ENCODE assay signal across 8 cellular contexts in the genomic region with DNA sequence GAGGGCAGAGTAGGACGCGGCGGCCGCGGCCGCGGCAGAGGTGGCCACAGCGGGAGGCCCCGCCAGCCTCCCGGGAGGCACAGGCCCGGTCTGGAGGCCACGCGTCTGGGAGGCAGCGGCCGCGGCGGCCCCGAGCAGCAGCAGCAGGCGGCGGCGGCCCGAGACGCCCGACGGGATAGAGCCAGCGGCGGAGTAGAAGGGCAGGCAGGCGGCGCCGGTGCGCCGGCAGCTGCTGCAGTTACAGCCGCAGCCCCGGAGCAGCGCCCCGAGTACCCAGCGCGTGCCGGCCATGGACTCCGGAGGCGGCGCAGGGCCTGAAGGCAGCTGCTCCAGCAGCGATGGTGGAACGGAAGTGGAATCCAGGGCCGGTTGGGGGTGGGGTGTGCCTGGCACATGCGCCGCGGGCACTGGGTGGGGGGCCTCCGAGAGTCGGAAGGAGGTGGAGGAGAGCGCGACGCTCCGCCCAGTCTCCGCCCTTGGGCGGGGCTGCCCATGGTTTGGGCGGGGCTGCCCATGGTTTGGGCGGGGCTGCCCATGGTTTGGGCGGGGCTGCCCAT. TPM values are rescaled to one million over a fixed set of nuclear protein-coding genes. Genes with fewer than 3 reads are reported as not detected.
A peak's percentile ranks its signal among the peaks of the same experiment; 100 is the strongest.
DNase-seq lines count a peak whose midpoint lies in the region; ATAC-seq and TF ChIP-seq lines count a peak whose summit lies in the region.

A gene with protein sequence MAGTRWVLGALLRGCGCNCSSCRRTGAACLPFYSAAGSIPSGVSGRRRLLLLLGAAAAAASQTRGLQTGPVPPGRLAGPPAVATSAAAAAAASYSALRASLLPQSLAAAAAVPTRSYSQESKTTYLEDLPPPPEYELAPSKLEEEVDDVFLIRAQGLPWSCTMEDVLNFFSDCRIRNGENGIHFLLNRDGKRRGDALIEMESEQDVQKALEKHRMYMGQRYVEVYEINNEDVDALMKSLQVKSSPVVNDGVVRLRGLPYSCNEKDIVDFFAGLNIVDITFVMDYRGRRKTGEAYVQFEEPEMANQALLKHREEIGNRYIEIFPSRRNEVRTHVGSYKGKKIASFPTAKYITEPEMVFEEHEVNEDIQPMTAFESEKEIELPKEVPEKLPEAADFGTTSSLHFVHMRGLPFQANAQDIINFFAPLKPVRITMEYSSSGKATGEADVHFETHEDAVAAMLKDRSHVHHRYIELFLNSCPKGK (minus strand): TSS at position 354 of the 557 bp plus-strand sequence. CDS start 63 bp downstream, at position 291.

- peaks cover 16 to 39% (median 27%) of the 10 kb centered on the region in 4 donors for H3K4me1 Mint-ChIP-seq in CD4-positive, alpha-beta memory T cell
- peaks cover 29% of the 10 kb centered on the region for H3K4me1 Mint-ChIP-seq in activated CD4-positive, alpha-beta memory T cell treated with anti-CD3 and anti-CD28 coated beads, Interleukin-2, amount 10 ng/mL, durations not matched to agents 7 days and 5 days

- H3K27me3 Mint-ChIP-seq in CD4-positive, alpha-beta memory T cell, result no peaks in the 10 kb centered on the region
- H3K27me3 Mint-ChIP-seq in activated CD4-positive, alpha-beta memory T cell treated with anti-CD3 and anti-CD28 coated beads, Interleukin-2, amount 10 ng/mL, durations not matched to agents 7 days and 5 days, result no peaks in the 10 kb centered on the region

- peaks cover 32% of the 10 kb centered on the region for H3K4me1 ChIP-seq in CD4-positive, alpha-beta memory T cell (ENCODE audit: insufficient read depth, low read length)
- peaks cover 30% of the 10 kb centered on the region for H3K4me1 ChIP-seq in lower lobe of right lung

- H3K27ac Mint-ChIP-seq in CD4-positive, alpha-beta memory T cell, result peak within 1 kb of the TSS; percentile 94 to 99 (median 97)
- peak within 1 kb of the TSS; percentile 90 for H3K27ac Mint-ChIP-seq in activated CD4-positive, alpha-beta memory T cell treated with anti-CD3 and anti-CD28 coated beads, Interleukin-2, amount 10 ng/mL, durations not matched to agents 7 days and 5 days

- no peak for TF ChIP-seq CTCF in lower lobe of right lung (IDR thresholded peaks at IDR 0.05)

- POLR2A ChIA-PET in CD4-positive, alpha-beta memory T cell (lab: Charles Lee; ENCODE audit: partially characterized antibody), result interaction anchor here (0.9 to 4.1 kb wide), 15 partner anchors 9 to 171 kb away, joined by 3 to 65 read pairs (median 4); a partner anchor contains a TSS
- POLR2A ChIA-PET in activated CD4-positive, alpha-beta memory T cell treated with anti-CD3 and anti-CD28 coated beads, Interleukin-2, amount 10 ng/mL, durations not matched to agents 7 days and 5 days (lab: Charles Lee), result interaction anchor here (0.6 to 3.9 kb wide), 12 partner anchors 11 to 220 kb away, joined by 3 to 40 read pairs (median 11); a partner anchor contains a TSS

- H3K27me3 ChIP-seq in CD4-positive, alpha-beta memory T cell (ENCODE audit: insufficient read depth, low read length), result no peaks in the 10 kb centered on the region
- no peaks in the 10 kb centered on the region for H3K27me3 ChIP-seq in lower lobe of right lung (ENCODE audit: low read depth)

- H3K36me3 Mint-ChIP-seq in CD4-positive, alpha-beta memory T cell, result peaks cover 10 to 16% of the 10 kb centered on the region in 2 donors
- H3K36me3 Mint-ChIP-seq in activated CD4-positive, alpha-beta memory T cell treated with anti-CD3 and anti-CD28 coated beads, Interleukin-2, amount 10 ng/mL, durations not matched to agents 7 days and 5 days (ENCODE audit: low read depth), result peaks cover 17% of the 10 kb centered on the region

- DNase-seq in CD4-positive, alpha-beta memory T cell, result peak; percentile 95 to 96 (median 95)
- DNase-seq in NCI-H82 treated with DMSO at 0.1 percent for 48 hours (lab: John Stamatoyannopoulos, UW; ENCODE audit: unreplicated experiment) (peak; percentile 65), ecto neural progenitor cell (ENCODE audit: low spot score) (peak; percentile 95), lower lobe of right lung (peak; percentile 97)
- peak; percentile 95 for DNase-seq in activated CD4-positive, alpha-beta memory T cell treated with anti-CD3 and anti-CD28 coated beads, Interleukin-2, amount 10 ng/mL, durations not matched to agents 7 days and 5 days
- DNase-seq in stimulated activated CD4-positive, alpha-beta T cell treated with anti-CD3 and anti-CD28 coated beads, TNF-alpha, amount 100 ng/mL, for 1 hour (ENCODE audit: low read depth in 3 of 3, low spot score in 1 of 3), result peak; percentile 88 to 90 (median 90)

- intact Hi-C loops in CD4-positive, alpha-beta memory T cell (cut with micrococcal nuclease), result loop anchor here (1.0 to 2.0 kb wide), 5 partner anchors 63 to 153 kb away; a partner anchor contains a TSS
- intact Hi-C loops in lower lobe of right lung (cut with DNase I), result no loop called here

- H3K36me3 ChIP-seq in CD4-positive, alpha-beta memory T cell (ENCODE audit: insufficient read depth, low read length), result peaks cover 7% of the 10 kb centered on the region
- peaks cover 13% of the 10 kb centered on the region for H3K36me3 ChIP-seq in lower lobe of right lung

- ATAC-seq in GM19372 (IDR thresholded peaks at IDR 0.05; ENCODE audit: low read depth, unreplicated experiment) (peak; percentile 62), HG03521 (IDR thresholded peaks at IDR 0.05; ENCODE audit: unreplicated experiment) (peak; percentile 64), lower lobe of right lung (peak; percentile 97 to 99)

- CTCF ChIA-PET in CD4-positive, alpha-beta memory T cell (lab: Charles Lee; ENCODE audit: partially characterized antibody), result interaction anchor here (1.2 to 4.6 kb wide), 5 partner anchors 62 to 151 kb away, joined by 3 to 39 read pairs (median 5); a partner anchor contains a TSS
- CTCF ChIA-PET in activated CD4-positive, alpha-beta memory T cell treated with anti-CD3 and anti-CD28 coated beads, Interleukin-2, amount 10 ng/mL, durations not matched to agents 7 days and 5 days (lab: Charles Lee), result interaction anchor here (0.6 to 2.4 kb wide), 7 partner anchors 17 to 170 kb away, joined by 3 to 15 read pairs (median 7); a partner anchor contains a TSS

- H3K4me3 ChIP-seq in CD4-positive, alpha-beta memory T cell (ENCODE audit: low read length in 2 of 2), result peak within 1 kb of the TSS; percentile 58 to 69
- H3K4me3 ChIP-seq in lower lobe of right lung, result peak within 1 kb of the TSS; percentile 83

- H3K27ac ChIP-seq in CD4-positive, alpha-beta memory T cell (ENCODE audit: low read depth, low read length), result peak within 1 kb of the TSS; percentile 77
- H3K27ac ChIP-seq in lower lobe of right lung, result peak within 1 kb of the TSS; percentile 95

- peak within 1 kb of the TSS; percentile 95 to 99 (median 98) for H3K4me3 Mint-ChIP-seq in CD4-positive, alpha-beta memory T cell
- H3K4me3 Mint-ChIP-seq in activated CD4-positive, alpha-beta memory T cell treated with anti-CD3 and anti-CD28 coated beads, Interleukin-2, amount 10 ng/mL, durations not matched to agents 7 days and 5 days, result peak within 1 kb of the TSS; percentile 85

- H3K9me3 ChIP-seq in CD4-positive, alpha-beta memory T cell (ENCODE audit: control insufficient read depth in 1 of 2, low read length in 2 of 2), result no peaks in the 10 kb centered on the region
- no peaks in the 10 kb centered on the region for H3K9me3 ChIP-seq in lower lobe of right lung

- H3K9me3 Mint-ChIP-seq in CD4-positive, alpha-beta memory T cell, result no peaks in the 10 kb centered on the region
- no peaks in the 10 kb centered on the region for H3K9me3 Mint-ChIP-seq in activated CD4-positive, alpha-beta memory T cell treated with anti-CD3 and anti-CD28 coated beads, Interleukin-2, amount 10 ng/mL, durations not matched to agents 7 days and 5 days

RNA-seq across cellular contexts. Expression of the gene that starts here (rescaled TPM):
- total RNA-seq in CD4-positive, alpha-beta memory T cell, result 10 to 100 TPM; 47.0 to 54.3 TPM
- polyA plus RNA-seq in CD4-positive, alpha-beta memory T cell, result 10 to 100 TPM; 74.3 to 96.0 TPM
- total RNA-seq in activated CD4-positive, alpha-beta memory T cell treated with anti-CD3 and anti-CD28 coated beads, Interleukin-2, amount 10 ng/mL, durations not matched to agents 7 days and 5 days, result 10 to 100 TPM; 63.5 to 63.8 TPM
- 54.6 TPM for total RNA-seq in lower lobe of right lung

Comparison
In these comparisons a context has a peak if more than half of its experiments do, and no peak if none do; other contexts are left out.
1. Peak in every context shown above with its lines: DNase-seq, ATAC-seq, H3K4me3 ChIP-seq and H3K27ac ChIP-seq.